In the genomic region with DNA sequence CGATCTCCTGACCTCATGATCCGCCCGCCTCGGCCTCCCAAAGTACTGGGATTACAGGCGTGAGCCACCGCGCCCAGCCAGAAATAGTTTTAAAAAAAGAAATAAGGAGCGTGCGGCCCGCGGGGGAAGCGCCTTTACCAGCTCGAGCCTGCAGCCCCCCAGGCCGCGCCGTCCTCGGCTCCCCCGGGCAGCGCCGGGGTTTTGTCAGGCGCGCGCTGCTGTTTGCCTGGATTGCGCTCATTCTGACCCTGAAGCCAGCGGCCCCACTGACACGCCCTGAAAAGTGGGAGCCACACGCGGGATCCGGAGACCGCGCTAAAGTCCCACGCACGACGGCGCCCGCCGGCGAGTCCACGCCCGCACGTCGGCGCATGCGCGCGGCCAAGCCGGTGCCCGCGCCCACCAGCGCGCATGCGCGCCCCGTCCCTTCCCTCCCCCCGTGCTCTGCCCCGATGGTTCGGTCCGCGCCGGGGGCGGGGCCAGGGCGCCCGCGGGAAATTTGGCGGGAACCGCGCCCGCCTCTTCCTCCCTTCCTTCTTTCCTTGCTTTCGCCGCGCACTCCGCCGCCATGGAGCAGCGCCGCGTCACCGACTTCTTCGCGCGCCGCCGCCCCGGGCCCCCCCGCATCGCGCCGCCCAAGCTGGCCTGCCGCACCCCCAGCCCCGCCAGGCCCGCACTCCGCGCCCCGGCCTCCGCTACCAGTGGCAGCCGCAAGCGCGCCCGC, we compare ENCODE assay signal across 1 cellular context.
TF ChIP-seq lines count a peak whose summit lies in the region.

Gene CDT1 (plus strand): TSS at position 526 of the 724 bp plus-strand sequence. CDS start 43 bp downstream, at position 569.

TF ChIP-seq in HEK293, 187 proteins besides CTCF, POLR2A, EP300 and RAD21 (continued from another document and continues in another):
- TF ChIP-seq, protein P1, sequence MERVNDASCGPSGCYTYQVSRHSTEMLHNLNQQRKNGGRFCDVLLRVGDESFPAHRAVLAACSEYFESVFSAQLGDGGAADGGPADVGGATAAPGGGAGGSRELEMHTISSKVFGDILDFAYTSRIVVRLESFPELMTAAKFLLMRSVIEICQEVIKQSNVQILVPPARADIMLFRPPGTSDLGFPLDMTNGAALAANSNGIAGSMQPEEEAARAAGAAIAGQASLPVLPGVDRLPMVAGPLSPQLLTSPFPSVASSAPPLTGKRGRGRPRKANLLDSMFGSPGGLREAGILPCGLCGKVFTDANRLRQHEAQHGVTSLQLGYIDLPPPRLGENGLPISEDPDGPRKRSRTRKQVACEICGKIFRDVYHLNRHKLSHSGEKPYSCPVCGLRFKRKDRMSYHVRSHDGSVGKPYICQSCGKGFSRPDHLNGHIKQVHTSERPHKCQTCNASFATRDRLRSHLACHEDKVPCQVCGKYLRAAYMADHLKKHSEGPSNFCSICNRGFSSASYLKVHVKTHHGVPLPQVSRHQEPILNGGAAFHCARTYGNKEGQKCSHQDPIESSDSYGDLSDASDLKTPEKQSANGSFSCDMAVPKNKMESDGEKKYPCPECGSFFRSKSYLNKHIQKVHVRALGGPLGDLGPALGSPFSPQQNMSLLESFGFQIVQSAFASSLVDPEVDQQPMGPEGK (tag by site-specific recombination; IDR thresholded peaks at IDR 0.05): peak; percentile 70
- TF ChIP-seq SP3 (tag by site-specific recombination; IDR thresholded peaks at IDR 0.05): peak; percentile 28; the same call in 1 of the 2 replicates
- no peak for TF ChIP-seq ZNF280D (tag by site-specific recombination; IDR thresholded peaks at IDR 0.05)
- peak; percentile 61; the same call in 1 of the 2 replicates for TF ChIP-seq KLF16 (tag by site-specific recombination; IDR thresholded peaks at IDR 0.05)
- TF ChIP-seq ZNF501 (tag by site-specific recombination; IDR thresholded peaks at IDR 0.05): no peak
- TF ChIP-seq ZNF677 (tag by site-specific recombination; IDR thresholded peaks at IDR 0.05): no peak
- TF ChIP-seq ZNF169 (tag by site-specific recombination; IDR thresholded peaks at IDR 0.05): no peak
- peak; percentile 35; the same call in 1 of the 2 replicates for TF ChIP-seq ZBTB8A (tag by site-specific recombination; IDR thresholded peaks at IDR 0.05)
- TF ChIP-seq SP7 (tag by site-specific recombination; IDR thresholded peaks at IDR 0.05): 0 out of 2 replicates have a peak, but pooled peaks have one; percentile 28
- TF ChIP-seq, protein P2, sequence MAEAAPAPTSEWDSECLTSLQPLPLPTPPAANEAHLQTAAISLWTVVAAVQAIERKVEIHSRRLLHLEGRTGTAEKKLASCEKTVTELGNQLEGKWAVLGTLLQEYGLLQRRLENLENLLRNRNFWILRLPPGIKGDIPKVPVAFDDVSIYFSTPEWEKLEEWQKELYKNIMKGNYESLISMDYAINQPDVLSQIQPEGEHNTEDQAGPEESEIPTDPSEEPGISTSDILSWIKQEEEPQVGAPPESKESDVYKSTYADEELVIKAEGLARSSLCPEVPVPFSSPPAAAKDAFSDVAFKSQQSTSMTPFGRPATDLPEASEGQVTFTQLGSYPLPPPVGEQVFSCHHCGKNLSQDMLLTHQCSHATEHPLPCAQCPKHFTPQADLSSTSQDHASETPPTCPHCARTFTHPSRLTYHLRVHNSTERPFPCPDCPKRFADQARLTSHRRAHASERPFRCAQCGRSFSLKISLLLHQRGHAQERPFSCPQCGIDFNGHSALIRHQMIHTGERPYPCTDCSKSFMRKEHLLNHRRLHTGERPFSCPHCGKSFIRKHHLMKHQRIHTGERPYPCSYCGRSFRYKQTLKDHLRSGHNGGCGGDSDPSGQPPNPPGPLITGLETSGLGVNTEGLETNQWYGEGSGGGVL (tag by site-specific recombination; IDR thresholded peaks at IDR 0.05): peak; percentile 11; the same call in 1 of the 2 replicates
- TF ChIP-seq ZXDB (tag by site-specific recombination; IDR thresholded peaks at IDR 0.05): peak; percentile 51; the same call in 1 of the 2 replicates
- 0 out of 2 replicates have a peak, but pooled peaks have one; percentile 10 for TF ChIP-seq ZSCAN5A (tag by site-specific recombination; IDR thresholded peaks at IDR 0.05)
- no peak for TF ChIP-seq ZNF48 (tag by site-specific recombination; IDR thresholded peaks at IDR 0.05)
- TF ChIP-seq ZNF138 (tag by site-specific recombination; IDR thresholded peaks at IDR 0.05; ENCODE audit: borderline replicate concordance): no peak
- TF ChIP-seq RBAK (tag by site-specific recombination; IDR thresholded peaks at IDR 0.05): no peak
- TF ChIP-seq BCL6B (tag by site-specific recombination; IDR thresholded peaks at IDR 0.05): no peak
- TF ChIP-seq PRDM2 (tag by site-specific recombination; IDR thresholded peaks at IDR 0.05; ENCODE audit: borderline replicate concordance): no peak
- TF ChIP-seq KLF10 (tag by site-specific recombination; IDR thresholded peaks at IDR 0.05): peak; percentile 56; the same call in 1 of the 2 replicates
- TF ChIP-seq ZNF791 (tag by site-specific recombination; IDR thresholded peaks at IDR 0.05): no peak
- TF ChIP-seq ZNF513 (tag by site-specific recombination; IDR thresholded peaks at IDR 0.05): peak; percentile 80
- no peak for TF ChIP-seq ZNF341 (tag by site-specific recombination; IDR thresholded peaks at IDR 0.05; ENCODE audit: low read depth)
- peak; percentile 62 for TF ChIP-seq SP2 (tag by site-specific recombination; IDR thresholded peaks at IDR 0.05)
- no peak for TF ChIP-seq ZNF654 (tag by site-specific recombination; IDR thresholded peaks at IDR 0.05; ENCODE audit: low read depth)
- no peak for TF ChIP-seq ELK4 (IDR thresholded peaks at IDR 0.05; ENCODE audit: borderline replicate concordance, low read depth, low read length)
- TF ChIP-seq ZNF626 (tag by site-specific recombination; IDR thresholded peaks at IDR 0.05): no peak
- peak; percentile 50; the same call in 1 of the 2 replicates for TF ChIP-seq KLF9 (tag by site-specific recombination; IDR thresholded peaks at IDR 0.05; ENCODE audit: low read depth)
- TF ChIP-seq SCRT1 (tag by site-specific recombination; IDR thresholded peaks at IDR 0.05; ENCODE audit: borderline replicate concordance): no peak
- TF ChIP-seq OVOL3 (tag by site-specific recombination; IDR thresholded peaks at IDR 0.05): no peak
- TF ChIP-seq SETDB1 (IDR thresholded peaks at IDR 0.05; ENCODE audit: insufficient read length, low read length): no peak
- TF ChIP-seq ZNF549 (tag by site-specific recombination; IDR thresholded peaks at IDR 0.05): no peak
